Comparison of ENCODE assay signal across 38 cellular contexts in genomic region chr17:11554542-11554941, GRCh38. TPM values are rescaled to one million over a fixed set of nuclear protein-coding genes. Genes with fewer than 3 reads are reported as not detected.
"Had no signal": no experiment of that assay in that cellular context is flagged by ENCODE, and none has a peak within 500 bp of the region (broad histone marks: within the 10 kb centered on the region; RNA-seq: fewer than 3 reads in every experiment).

No MANE protein-coding gene starts in this region.

- DNase-seq: activated effector memory CD4-positive, alpha-beta T cell treated with anti-CD3 and anti-CD28 coated beads, Interleukin-2, amount 50 U/mL, for 16 hours; activated effector memory CD4-positive, alpha-beta T cell treated with Interleukin-2 at 50 U/mL for 16 hours; activated gamma-delta T cell; activated gamma-delta T cell treated with Interleukin-2 at 50 U/mL for 16 hours; activated naive CD4-positive, alpha-beta T cell; activated naive CD4-positive, alpha-beta T cell treated with anti-CD3 and anti-CD28 coated beads for 36 hours; activated naive CD4-positive, alpha-beta T cell treated with anti-CD3 and anti-CD28 coated beads, Interleukin-2, amount 10 ng/mL, durations not matched to agents 7 days and 5 days; activated naive CD4-positive, alpha-beta T cell treated with anti-CD3 and anti-CD28 coated beads, Interleukin-2, amount 50 U/mL, for 16 hours; activated naive CD4-positive, alpha-beta T cell treated with Interleukin-2 at 50 U/mL for 16 hours; activated naive CD8-positive, alpha-beta T cell treated with anti-CD3 and anti-CD28 coated beads for 36 hours; activated naive CD8-positive, alpha-beta T cell treated with anti-CD3 and anti-CD28 coated beads, Interleukin-2, amount 10 ng/mL, durations not matched to agents 7 days and 5 days; activated naive CD8-positive, alpha-beta T cell treated with anti-CD3 and anti-CD28 coated beads, Interleukin-2, amount 50 U/mL, for 24 hours; activated T-cell treated with anti-CD3 and anti-CD28 coated beads, Interleukin-2, amount 50 U/mL, for 1 hour; activated T-cell treated with anti-CD3 and anti-CD28 coated beads, Interleukin-2, amount 50 U/mL, for 24 hours; activated T-cell treated with anti-CD3 and anti-CD28 coated beads, Interleukin-2, amount 50 U/mL, for 4 hours; activated T-cell treated with anti-CD3 and anti-CD28 coated beads, Interleukin-2, amount 50 U/mL, for 48 hours; activated T-cell treated with anti-CD3 and anti-CD28 coated beads, Interleukin-2, amount 50 U/mL, for 72 hours; adrenal gland; amniotic stem cell; amygdala; aorta; body of pancreas; brain microvascular endothelial cell; caudate nucleus; central memory CD4-positive, alpha-beta T cell; cerebellar nuclear complex had no signal

- H3K27me3 Mint-ChIP-seq: activated naive CD4-positive, alpha-beta T cell treated with anti-CD3 and anti-CD28 coated beads, Interleukin-2, amount 10 ng/mL, durations not matched to agents 7 days and 5 days; activated naive CD4-positive, alpha-beta T cell treated with anti-CD3 and anti-CD28 coated beads, Interleukin-2, amount 50 U/mL, for 24 hours; activated naive CD8-positive, alpha-beta T cell; activated naive CD8-positive, alpha-beta T cell treated with anti-CD3 and anti-CD28 coated beads for 36 hours; activated naive CD8-positive, alpha-beta T cell treated with anti-CD3 and anti-CD28 coated beads, Interleukin-2, amount 10 ng/mL, durations not matched to agents 7 days and 5 days; activated T-cell treated with anti-CD3 and anti-CD28 coated beads, Interleukin-2, amount 50 U/mL, for 24 hours; activated T-helper 17 cell treated with anti-CD3 and anti-CD28 coated beads, Interleukin-2, amount 50 U/mL, for 72 hours; central memory CD8-positive, alpha-beta T cell had no signal

- H3K27me3 ChIP-seq: adrenal gland, ascending aorta, body of pancreas, brain microvascular endothelial cell, cardiac muscle cell had no signal

- H3K4me1 ChIP-seq: adrenal gland, ascending aorta, body of pancreas had no signal

- H3K36me3 Mint-ChIP-seq: activated naive CD4-positive, alpha-beta T cell treated with anti-CD3 and anti-CD28 coated beads, Interleukin-2, amount 10 ng/mL, durations not matched to agents 7 days and 5 days; activated naive CD4-positive, alpha-beta T cell treated with anti-CD3 and anti-CD28 coated beads, Interleukin-2, amount 50 U/mL, for 24 hours; activated naive CD8-positive, alpha-beta T cell; activated naive CD8-positive, alpha-beta T cell treated with anti-CD3 and anti-CD28 coated beads for 36 hours; activated naive CD8-positive, alpha-beta T cell treated with anti-CD3 and anti-CD28 coated beads, Interleukin-2, amount 10 ng/mL, durations not matched to agents 7 days and 5 days; brain had no signal

- H3K4me3 Mint-ChIP-seq: activated naive CD4-positive, alpha-beta T cell treated with anti-CD3 and anti-CD28 coated beads for 36 hours; activated naive CD4-positive, alpha-beta T cell treated with anti-CD3 and anti-CD28 coated beads, Interleukin-2, amount 10 ng/mL, durations not matched to agents 7 days and 5 days; activated naive CD4-positive, alpha-beta T cell treated with anti-CD3 and anti-CD28 coated beads, Interleukin-2, amount 50 U/mL, for 24 hours; activated naive CD8-positive, alpha-beta T cell; activated naive CD8-positive, alpha-beta T cell treated with anti-CD3 and anti-CD28 coated beads for 36 hours; activated naive CD8-positive, alpha-beta T cell treated with anti-CD3 and anti-CD28 coated beads, Interleukin-2, amount 10 ng/mL, durations not matched to agents 7 days and 5 days; activated naive CD8-positive, alpha-beta T cell treated with anti-CD3 and anti-CD28 coated beads, Interleukin-2, amount 50 U/mL, for 24 hours; activated T-cell treated with anti-CD3 and anti-CD28 coated beads, Interleukin-2, amount 50 U/mL, for 24 hours; activated T-cell treated with anti-CD3 and anti-CD28 coated beads, Interleukin-2, amount 50 U/mL, for 4 hours; activated T-cell treated with anti-CD3 and anti-CD28 coated beads, Interleukin-2, amount 50 U/mL, for 72 hours; activated T-helper 1 cell treated with anti-CD3 and anti-CD28 coated beads, Interleukin-12 subunit alpha, Interleukin-12 subunit beta, Interleukin-2, Interleukin-4 antibody, amounts not matched to agents 30 ng/mL and 10 ng/mL and 1 ng/mL, durations not matched to agents 14 hours and 24 hours and 36 hours; activated T-helper 17 cell treated with anti-CD3 and anti-CD28 coated beads, Interleukin-2, amount 50 U/mL, for 72 hours; brain; central memory CD8-positive, alpha-beta T cell had no signal

- ATAC-seq: activated naive CD4-positive, alpha-beta T cell treated with anti-CD3 and anti-CD28 coated beads, Interleukin-2, amount 50 U/mL, for 72 hours; activated naive CD8-positive, alpha-beta T cell treated with anti-CD3 and anti-CD28 coated beads, Interleukin-2, amount 50 U/mL, for 24 hours; activated T-cell treated with anti-CD3 and anti-CD28 coated beads, Interleukin-2, amount 50 U/mL, for 4 hours; activated T-cell treated with anti-CD3 and anti-CD28 coated beads, Interleukin-2, amount 50 U/mL, for 72 hours; activated T-helper 17 cell treated with anti-CD3 and anti-CD28 coated beads, Interleukin-2, amount 50 U/mL, for 72 hours; body of pancreas had no signal

- H3K36me3 ChIP-seq: adrenal gland, ascending aorta, brain microvascular endothelial cell, cardiac muscle cell had no signal

- H3K9me3 Mint-ChIP-seq: activated naive CD4-positive, alpha-beta T cell treated with anti-CD3 and anti-CD28 coated beads, Interleukin-2, amount 50 U/mL, for 24 hours; activated naive CD8-positive, alpha-beta T cell treated with anti-CD3 and anti-CD28 coated beads for 36 hours; activated T-cell treated with anti-CD3 and anti-CD28 coated beads, Interleukin-2, amount 50 U/mL, for 24 hours; activated T-cell treated with anti-CD3 and anti-CD28 coated beads, Interleukin-2, amount 50 U/mL, for 4 hours had no signal

- H3K27ac ChIP-seq: adrenal gland, ascending aorta, body of pancreas, brain microvascular endothelial cell, cardiac muscle cell had no signal

- H3K9me3 ChIP-seq: adrenal gland, ascending aorta, body of pancreas had no signal

- H3K4me1 Mint-ChIP-seq: activated naive CD4-positive, alpha-beta T cell treated with anti-CD3 and anti-CD28 coated beads, Interleukin-2, amount 10 ng/mL, durations not matched to agents 7 days and 5 days; activated naive CD4-positive, alpha-beta T cell treated with anti-CD3 and anti-CD28 coated beads, Interleukin-2, amount 50 U/mL, for 24 hours; activated naive CD8-positive, alpha-beta T cell treated with anti-CD3 and anti-CD28 coated beads for 36 hours; activated naive CD8-positive, alpha-beta T cell treated with anti-CD3 and anti-CD28 coated beads, Interleukin-2, amount 10 ng/mL, durations not matched to agents 7 days and 5 days; activated naive CD8-positive, alpha-beta T cell treated with anti-CD3 and anti-CD28 coated beads, Interleukin-2, amount 50 U/mL, for 24 hours; activated T-helper 17 cell treated with anti-CD3 and anti-CD28 coated beads, Interleukin-2, amount 50 U/mL, for 72 hours; brain; central memory CD8-positive, alpha-beta T cell had no signal

- H3K4me3 ChIP-seq: adrenal gland, ascending aorta, body of pancreas, cardiac muscle cell had no signal

- H3K27ac Mint-ChIP-seq: activated naive CD4-positive, alpha-beta T cell treated with anti-CD3 and anti-CD28 coated beads for 36 hours; activated naive CD4-positive, alpha-beta T cell treated with anti-CD3 and anti-CD28 coated beads, Interleukin-2, amount 10 ng/mL, durations not matched to agents 7 days and 5 days; activated naive CD4-positive, alpha-beta T cell treated with anti-CD3 and anti-CD28 coated beads, Interleukin-2, amount 50 U/mL, for 24 hours; activated naive CD8-positive, alpha-beta T cell; activated naive CD8-positive, alpha-beta T cell treated with anti-CD3 and anti-CD28 coated beads for 36 hours; activated naive CD8-positive, alpha-beta T cell treated with anti-CD3 and anti-CD28 coated beads, Interleukin-2, amount 10 ng/mL, durations not matched to agents 7 days and 5 days; activated naive CD8-positive, alpha-beta T cell treated with anti-CD3 and anti-CD28 coated beads, Interleukin-2, amount 50 U/mL, for 24 hours; activated T-cell treated with anti-CD3 and anti-CD28 coated beads, Interleukin-2, amount 50 U/mL, for 24 hours; activated T-cell treated with anti-CD3 and anti-CD28 coated beads, Interleukin-2, amount 50 U/mL, for 72 hours; activated T-helper 1 cell treated with anti-CD3 and anti-CD28 coated beads, Interleukin-12 subunit alpha, Interleukin-12 subunit beta, Interleukin-2, Interleukin-4 antibody, amounts not matched to agents 30 ng/mL and 10 ng/mL and 1 ng/mL, durations not matched to agents 14 hours and 24 hours and 36 hours; activated T-helper 17 cell treated with anti-CD3 and anti-CD28 coated beads, Interleukin-2, amount 50 U/mL, for 72 hours; activated T-helper 2 cell treated with anti-CD3 and anti-CD28 coated beads, Interferon-gamma antibody, Interleukin-2, Interleukin-4, amounts not matched to agents 10 μg/mL and 5 μg/mL and 100 μg/mL, durations not matched to agents 14 hours and 24 hours and 36 hours; brain had no signal

RNA-seq across cellular contexts. Expression of gene DNAH9, which starts 43.7 kb away (rescaled TPM):
- total RNA-seq: activated naive CD4-positive, alpha-beta T cell treated with anti-CD3 and anti-CD28 coated beads for 36 hours; activated naive CD4-positive, alpha-beta T cell treated with anti-CD3 and anti-CD28 coated beads, Interleukin-2, amount 50 U/mL, for 72 hours; activated naive CD8-positive, alpha-beta T cell treated with anti-CD3 and anti-CD28 coated beads for 36 hours; activated naive CD8-positive, alpha-beta T cell treated with anti-CD3 and anti-CD28 coated beads, Interleukin-2, amount 10 ng/mL, durations not matched to agents 7 days and 5 days; activated T-cell treated with anti-CD3 and anti-CD28 coated beads, Interleukin-2, amount 50 U/mL, for 4 hours; activated T-cell treated with anti-CD3 and anti-CD28 coated beads, Interleukin-2, amount 50 U/mL, for 72 hours; activated T-helper 1 cell treated with anti-CD3 and anti-CD28 coated beads, Interleukin-12 subunit alpha, Interleukin-12 subunit beta, Interleukin-2, Interleukin-4 antibody, amounts not matched to agents 30 ng/mL and 10 ng/mL and 1 ng/mL, durations not matched to agents 14 hours and 24 hours and 36 hours; activated T-helper 17 cell treated with anti-CD3 and anti-CD28 coated beads, Interleukin-2, amount 50 U/mL, for 72 hours; activated T-helper 2 cell treated with anti-CD3 and anti-CD28 coated beads, Interferon-gamma antibody, Interleukin-2, Interleukin-4, amounts not matched to agents 10 μg/mL and 5 μg/mL and 100 μg/mL, durations not matched to agents 14 hours and 24 hours and 36 hours; ascending aorta; astrocyte; cardiac septum had no signal
